In the genomic region with DNA sequence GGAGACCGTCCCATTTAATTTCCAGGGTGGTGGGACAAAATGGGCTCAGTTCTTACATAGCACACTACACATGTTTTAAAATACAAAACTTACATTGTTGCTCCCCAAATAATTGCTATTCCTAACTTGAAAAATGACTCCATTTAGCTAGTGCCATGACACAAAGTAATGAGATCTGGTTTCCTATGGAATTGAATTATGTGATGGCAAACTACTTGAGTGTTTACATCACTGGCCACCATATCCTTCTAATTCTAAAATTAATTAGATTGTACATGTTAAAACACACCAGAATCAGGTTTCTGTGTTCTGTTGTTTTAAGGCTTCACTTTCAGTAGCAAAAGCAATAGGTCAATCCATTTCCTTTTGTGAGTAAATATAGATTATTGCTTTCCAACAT, we compare ENCODE assay signal across 17 cellular contexts. TPM values are rescaled to one million over a fixed set of nuclear protein-coding genes. Genes with fewer than 3 reads are reported as not detected.
DNase-seq lines count a peak whose midpoint lies in the region; TF ChIP-seq lines count a peak whose summit lies in the region.
"Had no signal": no experiment of that assay in that cellular context is flagged by ENCODE, and none has a peak within 500 bp of the region (broad histone marks: within the 10 kb centered on the region; RNA-seq: fewer than 3 reads in every experiment).

No MANE protein-coding gene starts in this region.

- H3K4me2 ChIP-seq in hepatocyte (peak overlapping the region; percentile 3), smooth muscle cell (no peak overlapping the region)

- H3K9me3 ChIP-seq in HUES48 (ENCODE audit: control insufficient read depth, insufficient read depth, low read length) (no peaks in the 10 kb centered on the region), hepatocyte (ENCODE audit: low read depth) (no peaks in the 10 kb centered on the region), smooth muscle cell (replicated peaks; ENCODE audit: low read depth) (no peaks in the 10 kb centered on the region)

- H3K27me3 Mint-ChIP-seq in CD14-positive monocyte (ENCODE audit: low read depth in 3 of 3) = no peaks in the 10 kb centered on the region
- H3K27me3 Mint-ChIP-seq: B cell; CD4-positive, alpha-beta memory T cell; IgD-negative memory B cell had no signal

- H3K4me1 Mint-ChIP-seq in CD14-positive monocyte = peaks cover 7% of the 10 kb centered on the region

- H3K36me3 Mint-ChIP-seq in CD14-positive monocyte = peaks cover 15 to 29% of the 10 kb centered on the region in 2 donors
- H3K36me3 Mint-ChIP-seq: IgD-negative memory B cell had no signal

- H3K4me3 Mint-ChIP-seq in CD14-positive monocyte = no peak overlapping the region
- H3K4me3 Mint-ChIP-seq: B cell; CD4-positive, alpha-beta memory T cell; IgD-negative memory B cell had no signal

- no peak overlapping the region for H3K4me3 ChIP-seq in HUES48 (ENCODE audit: low read depth, low read length)
- H3K4me3 ChIP-seq in hepatocyte = no peak overlapping the region
- no peak overlapping the region for H3K4me3 ChIP-seq in smooth muscle cell

- DNase-seq in SK-N-DZ (ENCODE audit: low spot score) (peak; percentile 86), hepatocyte (ENCODE audit: low spot score) (no peak), smooth muscle cell (lab: John Stamatoyannopoulos, UW; ENCODE audit: unreplicated experiment) (no peak), activated T-cell treated with anti-CD3 and anti-CD28 coated beads for 4 hours (no peak), DMS79 (lab: John Stamatoyannopoulos, UW) (no peak), CD14-positive monocyte (ENCODE audit: low spot score) (no peak), cerebellar nuclear complex (lab: John Stamatoyannopoulos, UW) (no peak)
- DNase-seq: Calu3; CD4-positive, alpha-beta memory T cell; Kasumi-1; NCI-H1417 treated with DMSO at 0.1 percent for 48 hours; NCI-H2029 treated with DMSO at 0.1 percent for 48 hours; NCI-H524; SIG-M5 had no signal

- no peak for TF ChIP-seq CTCF in hepatocyte (IDR thresholded peaks at IDR 0.05; ENCODE audit: poor library complexity)
- no peak for TF ChIP-seq CTCF in smooth muscle cell (IDR thresholded peaks at IDR 0.05; ENCODE audit: borderline replicate concordance, insufficient read depth, poor library complexity, severe bottlenecking)
- no peak for TF ChIP-seq CTCF in CD14-positive monocyte (IDR thresholded peaks at IDR 0.05)

- H3F3A ChIP-seq in smooth muscle cell (ENCODE audit: low read depth) = no peaks in the 10 kb centered on the region

- no peak overlapping the region for H3K9ac ChIP-seq in HUES48 (ENCODE audit: low read depth, low read length)
- no peak overlapping the region for H3K9ac ChIP-seq in smooth muscle cell (ENCODE audit: low read depth)

- no peaks in the 10 kb centered on the region for H3K9me2 ChIP-seq in hepatocyte (replicated peaks; ENCODE audit: insufficient read depth)

- WGBS in hepatocyte (ENCODE audit: low lambda C conversion rate, missing lambda C conversion rate) = 70% methylated on average over 1 of the region's 1 CpG
- WGBS in smooth muscle cell (ENCODE audit: low lambda C conversion rate) = 94% methylated on average over 1 of the region's 1 CpG

- H3K27ac Mint-ChIP-seq in CD14-positive monocyte = no peak overlapping the region
- H3K27ac Mint-ChIP-seq: B cell; CD4-positive, alpha-beta memory T cell had no signal

- H3K36me3 ChIP-seq in HUES48 (ENCODE audit: control insufficient read depth, insufficient read depth, low read length) (no peaks in the 10 kb centered on the region), hepatocyte (replicated peaks; ENCODE audit: insufficient read depth, low read depth) (no peaks in the 10 kb centered on the region), smooth muscle cell (ENCODE audit: low read depth) (no peaks in the 10 kb centered on the region)

- H2AFZ ChIP-seq in hepatocyte (no peak overlapping the region), smooth muscle cell (ENCODE audit: low read depth) (no peak overlapping the region)

- H3K4me1 ChIP-seq in HUES48 (ENCODE audit: control insufficient read depth, insufficient read depth, low read length) (peaks cover 27% of the 10 kb centered on the region), hepatocyte (ENCODE audit: insufficient read depth) (peaks cover 11% of the 10 kb centered on the region), smooth muscle cell (ENCODE audit: low read depth) (peaks cover 15% of the 10 kb centered on the region)

- H3K27ac ChIP-seq in HUES48 (ENCODE audit: low read depth, low read length) = peak overlapping the region; percentile 72
- H3K27ac ChIP-seq in hepatocyte = peak overlapping the region; percentile 9
- peak overlapping the region; percentile 50 for H3K27ac ChIP-seq in smooth muscle cell (ENCODE audit: low read depth)

- H3K9me3 Mint-ChIP-seq in CD14-positive monocyte = no peaks in the 10 kb centered on the region
- H3K9me3 Mint-ChIP-seq: CD4-positive, alpha-beta memory T cell; IgD-negative memory B cell had no signal

- H3K27me3 ChIP-seq in HUES48 (ENCODE audit: control insufficient read depth, insufficient read depth, low read length) (no peaks in the 10 kb centered on the region), hepatocyte (no peaks in the 10 kb centered on the region), smooth muscle cell (ENCODE audit: low read depth) (no peaks in the 10 kb centered on the region)

- no peaks in the 10 kb centered on the region for H4K20me1 ChIP-seq in hepatocyte (ENCODE audit: insufficient read depth, poor library complexity, severe bottlenecking)
- peaks cover 32% of the 10 kb centered on the region for H4K20me1 ChIP-seq in smooth muscle cell (ENCODE audit: low read depth)

- H3K79me2 ChIP-seq in hepatocyte = peaks cover 79% of the 10 kb centered on the region
- H3K79me2 ChIP-seq in smooth muscle cell (ENCODE audit: low read depth) = peaks cover 73% of the 10 kb centered on the region

- intact Hi-C loops in CD14-positive monocyte (cut with micrococcal nuclease) = no loop called here

RNA-seq across cellular contexts. Expression of a gene that starts 6.4 kb away (rescaled TPM):
- polyA plus RNA-seq in SK-N-DZ (2014; cell fraction: cytosol; rRNA removed) = 164 and 204 TPM in 2 replicates
- 193 and 200 TPM in 2 replicates for polyA plus RNA-seq in SK-N-DZ (2014; cell fraction: nucleus; rRNA removed)
- total RNA-seq in hepatocyte (73.2 and 79.7 TPM in 2 replicates), smooth muscle cell (68.7 and 104 TPM in 2 replicates)
- polyA plus RNA-seq in hepatocyte (62.6 and 64.2 TPM in 2 replicates), smooth muscle cell (58.1 and 82.1 TPM in 2 replicates), CD14-positive monocyte (10 to 100 TPM; 75.4 to 78.6 TPM)

RNA-seq across cellular contexts. Expression of a gene that starts 6.7 kb away (rescaled TPM):
- polyA plus RNA-seq in SK-N-DZ (2014; cell fraction: cytosol; rRNA removed) = 50.0 and 52.9 TPM in 2 replicates
- 45.0 and 47.6 TPM in 2 replicates for polyA plus RNA-seq in SK-N-DZ (2014; cell fraction: nucleus; rRNA removed)
- 52.7 and 57.5 TPM in 2 replicates for total RNA-seq in hepatocyte
- polyA plus RNA-seq in hepatocyte = 42.3 and 52.7 TPM in 2 replicates
- 57.1 and 58.0 TPM in 2 replicates for total RNA-seq in smooth muscle cell
- polyA plus RNA-seq in smooth muscle cell = 42.0 and 43.5 TPM in 2 replicates
- 10 to 100 TPM; 21.3 to 28.3 TPM for polyA plus RNA-seq in CD14-positive monocyte

Comparison
In these comparisons a context has a peak if more than half of its experiments do, and no peak if none do; other contexts are left out.
1. H3K27ac ChIP-seq: peak in every context shown above with its lines; median percentile 72 in HUES48; 50 in smooth muscle cell; 9 in hepatocyte.